ENCODE assay signal across 1 cellular context in the genomic region with DNA sequence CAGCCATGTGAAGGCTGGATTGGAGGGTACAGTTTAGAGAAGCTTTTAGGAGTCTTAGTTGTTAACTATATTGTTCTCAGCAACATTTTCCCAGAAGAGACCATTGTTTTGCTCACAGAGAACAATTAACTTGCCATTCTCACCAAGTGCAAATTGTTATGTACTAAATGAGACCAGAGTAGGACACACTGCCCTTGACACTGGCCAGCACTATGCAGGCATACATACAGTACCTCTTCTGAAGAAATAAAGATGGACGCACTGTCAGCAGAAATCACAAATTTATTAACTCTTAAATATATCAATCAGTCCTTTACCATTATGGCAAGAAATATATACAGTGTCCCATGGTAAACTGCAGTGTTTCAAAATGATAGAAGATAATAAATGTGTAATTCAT.
TF ChIP-seq lines count a peak whose summit lies in the region.

No MANE protein-coding gene starts in this region.

TF ChIP-seq in HepG2, 621 proteins besides CTCF, POLR2A, EP300 and RAD21 (continued from another document):
- TF ChIP-seq, protein P1, sequence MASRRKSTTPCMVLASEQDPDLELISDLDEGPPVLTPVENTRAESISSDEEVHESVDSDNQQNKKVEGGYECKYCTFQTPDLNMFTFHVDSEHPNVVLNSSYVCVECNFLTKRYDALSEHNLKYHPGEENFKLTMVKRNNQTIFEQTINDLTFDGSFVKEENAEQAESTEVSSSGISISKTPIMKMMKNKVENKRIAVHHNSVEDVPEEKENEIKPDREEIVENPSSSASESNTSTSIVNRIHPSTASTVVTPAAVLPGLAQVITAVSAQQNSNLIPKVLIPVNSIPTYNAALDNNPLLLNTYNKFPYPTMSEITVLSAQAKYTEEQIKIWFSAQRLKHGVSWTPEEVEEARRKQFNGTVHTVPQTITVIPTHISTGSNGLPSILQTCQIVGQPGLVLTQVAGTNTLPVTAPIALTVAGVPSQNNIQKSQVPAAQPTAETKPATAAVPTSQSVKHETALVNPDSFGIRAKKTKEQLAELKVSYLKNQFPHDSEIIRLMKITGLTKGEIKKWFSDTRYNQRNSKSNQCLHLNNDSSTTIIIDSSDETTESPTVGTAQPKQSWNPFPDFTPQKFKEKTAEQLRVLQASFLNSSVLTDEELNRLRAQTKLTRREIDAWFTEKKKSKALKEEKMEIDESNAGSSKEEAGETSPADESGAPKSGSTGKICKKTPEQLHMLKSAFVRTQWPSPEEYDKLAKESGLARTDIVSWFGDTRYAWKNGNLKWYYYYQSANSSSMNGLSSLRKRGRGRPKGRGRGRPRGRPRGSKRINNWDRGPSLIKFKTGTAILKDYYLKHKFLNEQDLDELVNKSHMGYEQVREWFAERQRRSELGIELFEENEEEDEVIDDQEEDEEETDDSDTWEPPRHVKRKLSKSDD (CRISPR knock-in tag; IDR thresholded peaks at IDR 0.05; ENCODE audit: low read depth): no peak
- no peak for TF ChIP-seq ZNF234 (CRISPR knock-in tag; conservative IDR thresholded peaks at IDR 0.05)
